In genomic region chr6:21947751-21948386, GRCh38 we compare ENCODE assay signal across 17 cellular contexts.
DNase-seq lines count a peak whose midpoint lies in the region; ATAC-seq, FAIRE-seq and TF ChIP-seq lines count a peak whose summit lies in the region.
"Had no signal": no experiment of that assay in that cellular context is flagged by ENCODE, and none has a peak within 500 bp of the region (broad histone marks: within the 10 kb centered on the region; RNA-seq: fewer than 3 reads in every experiment).

No MANE protein-coding gene starts in this region.

- TF ChIP-seq CTCF in fibroblast of the aortic adventitia (IDR thresholded peaks at IDR 0.05; ENCODE audit: insufficient read depth, low read length) (no peak), stomach (IDR thresholded peaks at IDR 0.05) (no peak)

- FAIRE-seq in RCC 7860 (lab: Jason Lieb, UNC), result no peak

- H3K4me3 ChIP-seq in SK-N-MC (peak overlapping the region; percentile 18), fibroblast of the aortic adventitia (ENCODE audit: low read depth, low read length) (no peak overlapping the region), stomach (no peak overlapping the region)
- H3K4me3 ChIP-seq: coronary artery, ovary, suprapubic skin had no signal

- H3K4me1 ChIP-seq in stomach, result peaks cover 0 to 30% (median 11%) of the 10 kb centered on the region in 4 donors
- H3K4me1 ChIP-seq: suprapubic skin had no signal

- H3K27ac ChIP-seq in SK-N-MC, result peak overlapping the region; percentile 19; the same call in 1 of the 2 replicates
- no peak overlapping the region for H3K27ac ChIP-seq in stomach
- H3K27ac ChIP-seq: coronary artery, ovary, suprapubic skin had no signal

- intact Hi-C loops in sciatic nerve (cut with DNase I), result no loop called here
- intact Hi-C loops in stomach (cut with DNase I; ENCODE audit: low total_unique reads), result no loop called here

- peak; percentile 7 for DNase-seq in HT1080 (ENCODE audit: low read depth)
- peak; percentile 52 for DNase-seq in SK-N-MC (ENCODE audit: low read depth, low spot score)
- DNase-seq in fibroblast of the aortic adventitia (ENCODE audit: low read depth), result peak; percentile 41
- no peak for DNase-seq in sciatic nerve (ENCODE audit: low spot score)
- DNase-seq in activated CD8-positive, alpha-beta memory T cell treated with anti-CD3 and anti-CD28 coated beads for 24 hours, result no peak
- DNase-seq in stomach, result no peak
- DNase-seq in RCC 7860 (ENCODE audit: low spot score), result no peak
- DNase-seq: activated naive CD4-positive, alpha-beta T cell treated with anti-CD3 and anti-CD28 coated beads, Interleukin-2, amount 50 U/mL, for 16 hours; KG1; midbrain; NCI-H187 treated with DMSO at 0.1 percent for 48 hours; NK-92 treated with Interleukin-12 subunit alpha and Interleukin-12 subunit beta, amount 100 ng/mL, for 24 hours; ovary; stimulated activated CD4-positive, alpha-beta T cell treated with anti-CD3 and anti-CD28 coated beads, Interleukin-15, amount 100 ng/mL, for 24 hours; WERI-Rb-1 had no signal

- H3K36me3 ChIP-seq in SK-N-MC (ENCODE audit: insufficient read depth, low read length) (no peaks in the 10 kb centered on the region), stomach (no peaks in the 10 kb centered on the region)
- H3K36me3 ChIP-seq: ovary, suprapubic skin, WERI-Rb-1 had no signal

- H3K9ac ChIP-seq in SK-N-MC (ENCODE audit: insufficient read length), result no peak overlapping the region

- TF ChIP-seq POLR2A in stomach (IDR thresholded peaks at IDR 0.05), result no peak

- 36 to 56% (median 40%) methylated on average over 5 of the region's 5 CpGs for WGBS in stomach, 5 donors

- H3K9me3 ChIP-seq in SK-N-MC (ENCODE audit: low read depth, low read length) (no peaks in the 10 kb centered on the region), stomach (no peaks in the 10 kb centered on the region)
- H3K9me3 ChIP-seq: ovary, suprapubic skin had no signal

- H3K27me3 ChIP-seq in stomach, result no peaks in the 10 kb centered on the region
- H3K27me3 ChIP-seq: ovary, suprapubic skin had no signal

- no peak for TF ChIP-seq EP300 in stomach (IDR thresholded peaks at IDR 0.05)

- ATAC-seq in sciatic nerve, result peak; percentile 18

Comparison
In these comparisons a context has a peak if more than half of its experiments do, and no peak if none do; other contexts are left out.
1. DNase-seq: peak in HT1080 (single experiment), SK-N-MC (single experiment) and fibroblast of the aortic adventitia (single experiment); none in sciatic nerve (single experiment), activated CD8-positive, alpha-beta memory T cell treated with anti-CD3 and anti-CD28 coated beads for 24 hours (single experiment), stomach (single experiment) and RCC 7860 (single experiment).